8 cellular contexts compared by ENCODE assay signal in genomic region chr12:132908145-132909029, GRCh38. TPM values are rescaled to one million over a fixed set of nuclear protein-coding genes. Genes with fewer than 3 reads are reported as not detected.
DNase-seq lines count a peak whose midpoint lies in the region; ATAC-seq and TF ChIP-seq lines count a peak whose summit lies in the region.

No MANE protein-coding gene starts in this region.

- H3K27ac Mint-ChIP-seq in CD14-positive monocyte, result peak overlapping the region in 5 of 7 donors; percentile 21 to 90 (median 70)
- H3K27ac Mint-ChIP-seq in activated naive CD4-positive, alpha-beta T cell treated with anti-CD3 and anti-CD28 coated beads, Interleukin-2, amount 50 U/mL, for 24 hours, result peak overlapping the region; percentile 91

- in situ Hi-C loops in SK-MEL-5 (cut with HindIII; ENCODE audit: low pct_unique_long_range_greater_than_20kb, low sequenced_read_pairs), result no loop called here

- peak overlapping the region; percentile 64 to 73 (median 72) for H3K4me3 ChIP-seq in subcutaneous abdominal adipose tissue (ENCODE audit: low read depth in 1 of 5, low read length in 5 of 5)

- peak; percentile 91 for DNase-seq in CD14-positive monocyte (ENCODE audit: low spot score)
- DNase-seq in SK-MEL-5 (ENCODE audit: low read depth, low spot score), result peak; percentile 98
- peak; percentile 98 for DNase-seq in globus pallidus (ENCODE audit: low spot score)
- peak; percentile 92 for DNase-seq in non-pigmented ciliary epithelial cell (ENCODE audit: low read depth)

- H3K27me3 ChIP-seq in subcutaneous abdominal adipose tissue (ENCODE audit: control insufficient read depth in 5 of 5, insufficient read depth in 4 of 5, low read length in 5 of 5), result peaks cover 0 to 4% (median 0%) of the 10 kb centered on the region in 5 donors

- H3K9me3 ChIP-seq in subcutaneous abdominal adipose tissue (ENCODE audit: control insufficient read depth in 5 of 5, low read length in 5 of 5), result peaks cover 7 to 63% (median 58%) of the 10 kb centered on the region in 5 donors

- H3K27me3 Mint-ChIP-seq in CD14-positive monocyte (ENCODE audit: low read depth in 3 of 3), result peaks cover 43 to 59% (median 58%) of the 10 kb centered on the region in 3 donors
- no peaks in the 10 kb centered on the region for H3K27me3 Mint-ChIP-seq in activated naive CD4-positive, alpha-beta T cell treated with anti-CD3 and anti-CD28 coated beads, Interleukin-2, amount 50 U/mL, for 24 hours

- peaks cover 16% of the 10 kb centered on the region for H3K4me1 Mint-ChIP-seq in CD14-positive monocyte
- H3K4me1 Mint-ChIP-seq in activated naive CD4-positive, alpha-beta T cell treated with anti-CD3 and anti-CD28 coated beads, Interleukin-2, amount 50 U/mL, for 24 hours, result peaks cover 19% of the 10 kb centered on the region

- no peak for TF ChIP-seq CTCF in CD14-positive monocyte (IDR thresholded peaks at IDR 0.05)

- H3K9ac ChIP-seq in subcutaneous abdominal adipose tissue (ENCODE audit: low read length in 5 of 5), result peak overlapping the region in 3 of 5 donors; percentile 55 to 72 (median 68)

- peaks cover 0 to 11% (median 8%) of the 10 kb centered on the region in 5 donors for H3K4me1 ChIP-seq in subcutaneous abdominal adipose tissue (ENCODE audit: control insufficient read depth in 5 of 5, insufficient read depth in 5 of 5, low read length in 5 of 5)

- peaks cover 46 to 97% (median 88%) of the 10 kb centered on the region in 7 donors for H3K9me3 Mint-ChIP-seq in CD14-positive monocyte
- no peaks in the 10 kb centered on the region for H3K9me3 Mint-ChIP-seq in activated naive CD4-positive, alpha-beta T cell treated with anti-CD3 and anti-CD28 coated beads, Interleukin-2, amount 50 U/mL, for 24 hours

- peaks cover 0 to 3% (median 0%) of the 10 kb centered on the region in 5 donors for H3K36me3 ChIP-seq in subcutaneous abdominal adipose tissue (ENCODE audit: control insufficient read depth in 5 of 5, insufficient read depth in 5 of 5, low read length in 5 of 5)

- peak overlapping the region; percentile 37 for H3K27ac ChIP-seq in subcutaneous abdominal adipose tissue (ENCODE audit: low read depth, low read length)

- peaks cover 0 to 3% of the 10 kb centered on the region in 2 donors for H3K36me3 Mint-ChIP-seq in CD14-positive monocyte
- peaks cover 6% of the 10 kb centered on the region for H3K36me3 Mint-ChIP-seq in activated naive CD4-positive, alpha-beta T cell treated with anti-CD3 and anti-CD28 coated beads, Interleukin-2, amount 50 U/mL, for 24 hours

- ATAC-seq in GM19397 (IDR thresholded peaks at IDR 0.05; ENCODE audit: unreplicated experiment), result peak; percentile 92
- ATAC-seq in HG03571 (IDR thresholded peaks at IDR 0.05; ENCODE audit: unreplicated experiment), result peak; percentile 88

- intact Hi-C loops in CD14-positive monocyte (cut with micrococcal nuclease), result loop anchor here in 1 of 2 donors (1.0 to 10.0 kb wide), 3 partner anchors 21 to 174 kb away; partner anchors contain the start of genes CHFR, ZNF140 and ZNF84

- peak overlapping the region; percentile 80 to 94 for H3K4me3 Mint-ChIP-seq in CD14-positive monocyte
- H3K4me3 Mint-ChIP-seq in activated naive CD4-positive, alpha-beta T cell treated with anti-CD3 and anti-CD28 coated beads, Interleukin-2, amount 50 U/mL, for 24 hours, result peak overlapping the region; percentile 94

RNA-seq across cellular contexts. Expression of gene CHFR, which starts 21.0 kb away (rescaled TPM):
- 10 to 100 TPM; 28.0 to 39.3 TPM for polyA plus RNA-seq in CD14-positive monocyte
- 24.5 and 25.8 TPM in 2 replicates for total RNA-seq in SK-MEL-5 (2014; rRNA removed; shearing (Covaris generic))
- polyA plus RNA-seq in SK-MEL-5 (2015; cell fraction: cytosol; rRNA removed), result 31.5 and 37.6 TPM in 2 replicates
- polyA plus RNA-seq in SK-MEL-5 (2015; cell fraction: nucleus; rRNA removed), result 93.1 and 112 TPM in 2 replicates

RNA-seq across cellular contexts. Expression of gene ZNF605, which starts 47.7 kb away (rescaled TPM):
- under 1 TPM; 0.32 to 0.80 TPM for polyA plus RNA-seq in CD14-positive monocyte
- total RNA-seq in SK-MEL-5 (2014; rRNA removed; shearing (Covaris generic)), result 9.9 and 10.1 TPM in 2 replicates
- polyA plus RNA-seq in SK-MEL-5 (2015; cell fraction: cytosol; rRNA removed), result 2.5 and 3.3 TPM in 2 replicates
- polyA plus RNA-seq in SK-MEL-5 (2015; cell fraction: nucleus; rRNA removed), result 27.6 and 27.9 TPM in 2 replicates

Comparison
In these comparisons a context has a peak if more than half of its experiments do, and no peak if none do; other contexts are left out.
1. Peak in every context shown above with its lines: DNase-seq, ATAC-seq, H3K4me3 ChIP-seq and H3K27ac ChIP-seq.